In genomic region chr22:41934284-41935014, GRCh38 we compare ENCODE assay signal across 20 cellular contexts. TPM values are rescaled to one million over a fixed set of nuclear protein-coding genes. Genes with fewer than 3 reads are reported as not detected.
A peak's percentile ranks its signal among the peaks of the same experiment; 100 is the strongest.
DNase-seq lines count a peak whose midpoint lies in the region; ATAC-seq, FAIRE-seq and TF ChIP-seq lines count a peak whose summit lies in the region.
"Had no signal": no experiment of that assay in that cellular context is flagged by ENCODE, and none has a peak within 500 bp of the region (broad histone marks: within the 10 kb centered on the region; RNA-seq: fewer than 3 reads in every experiment).

No MANE protein-coding gene starts in this region.

- H3K4me1 ChIP-seq in BLaER1 (peaks cover 100% of the 10 kb centered on the region), GM12878 (ENCODE audit: control insufficient read depth, insufficient read depth, low read length) (peaks cover 81% of the 10 kb centered on the region)

- 91% methylated on average over 17 of the region's 17 CpGs for WGBS in GM12878 (ENCODE audit: insufficient coverage, insufficient replicate concordance, low lambda C conversion rate, missing lambda C conversion rate)

- H3K27me3 Mint-ChIP-seq in type B pancreatic cell, result no peaks in the 10 kb centered on the region
- H3K27me3 Mint-ChIP-seq: activated CD4-positive, alpha-beta T cell treated with anti-CD3 and anti-CD28 coated beads, Interleukin-2, amount 10 ng/mL, durations not matched to agents 7 days and 5 days; stimulated activated naive CD8-positive, alpha-beta T cell treated with anti-CD3 and anti-CD28 coated beads, Interleukin-15, amount 100 ng/mL, for 72 hours had no signal

- no peaks in the 10 kb centered on the region for H3K9me3 Mint-ChIP-seq in type B pancreatic cell
- H3K9me3 Mint-ChIP-seq: activated CD4-positive, alpha-beta T cell treated with anti-CD3 and anti-CD28 coated beads, Interleukin-2, amount 10 ng/mL, durations not matched to agents 7 days and 5 days; activated naive CD4-positive, alpha-beta T cell treated with anti-CD3 and anti-CD28 coated beads for 36 hours; mesothelial cell of epicardium; stimulated activated naive CD8-positive, alpha-beta T cell treated with anti-CD3 and anti-CD28 coated beads, Interleukin-15, amount 100 ng/mL, for 72 hours had no signal

- BruUV-seq in GM12878 (replicated peaks; lab: Mats Ljungman, UMichigan), result no TSS peak

- no peak overlapping the region for H2AFZ ChIP-seq in GM12878 (ENCODE audit: control insufficient read depth, low read depth, low read length)

- no peaks in the 10 kb centered on the region for H3K4me1 Mint-ChIP-seq in type B pancreatic cell (ENCODE audit: unreplicated experiment)
- H3K4me1 Mint-ChIP-seq: mesothelial cell of epicardium had no signal

- no peak for TF ChIP-seq EP300 in GM12878 (IDR thresholded peaks at IDR 0.05; ENCODE audit: borderline replicate concordance in 1 of 2, control insufficient read depth in 1 of 2, low read depth in 2 of 2, low read length in 2 of 2)

- FAIRE-seq in GM12878 (lab: Jason Lieb, UNC), result no peak

- peak overlapping the region; percentile 91 for H3K27ac ChIP-seq in BLaER1
- H3K27ac ChIP-seq in GM12878 (ENCODE audit: control insufficient read depth, insufficient read depth), result peak overlapping the region; percentile 94
- H3K27ac ChIP-seq: coronary artery, upper lobe of left lung had no signal

- H3K27ac Mint-ChIP-seq in type B pancreatic cell, result no peak overlapping the region
- H3K27ac Mint-ChIP-seq: activated CD4-positive, alpha-beta T cell treated with anti-CD3 and anti-CD28 coated beads, Interleukin-2, amount 10 ng/mL, durations not matched to agents 7 days and 5 days; activated naive CD4-positive, alpha-beta T cell treated with anti-CD3 and anti-CD28 coated beads for 36 hours; mesothelial cell of epicardium had no signal

- H3K4me2 ChIP-seq in BLaER1 (peak overlapping the region; percentile 95), GM12878 (ENCODE audit: control insufficient read depth, insufficient read depth) (no peak overlapping the region)

- TF ChIP-seq POLR2A in GM19099 (IDR thresholded peaks at IDR 0.05; ENCODE audit: extremely low read depth, insufficient read length, low read depth) (peak; percentile 15), GM12878 (IDR thresholded peaks at IDR 0.05; ENCODE audit: low read depth, low read length) (no peak; the same call in 1 of the 2 replicates)

- no peaks in the 10 kb centered on the region for H3K36me3 Mint-ChIP-seq in type B pancreatic cell
- H3K36me3 Mint-ChIP-seq: mesothelial cell of epicardium had no signal

- CTCF ChIA-PET in GM12878 (lab: Yijun Ruan, JAX), result interaction anchor here (0.5 to 8.3 kb wide), 4 partner anchors 10 to 237 kb away, joined by 3 to 234 read pairs (median 4); partner anchors contain the start of gene TNFRSF13C

- no peak overlapping the region for H3K4me3 Mint-ChIP-seq in type B pancreatic cell
- H3K4me3 Mint-ChIP-seq: activated CD4-positive, alpha-beta T cell treated with anti-CD3 and anti-CD28 coated beads, Interleukin-2, amount 10 ng/mL, durations not matched to agents 7 days and 5 days; activated naive CD4-positive, alpha-beta T cell treated with anti-CD3 and anti-CD28 coated beads for 36 hours; mesothelial cell of epicardium; stimulated activated naive CD8-positive, alpha-beta T cell treated with anti-CD3 and anti-CD28 coated beads, Interleukin-15, amount 100 ng/mL, for 72 hours had no signal

- TF ChIP-seq CTCF in GM12878 (IDR thresholded peaks at IDR 0.05 in 2 of 3, conservative IDR thresholded peaks at IDR 0.05 in 1 of 3; ENCODE audit: control insufficient read depth in 2 of 3, extremely low read depth in 1 of 3, insufficient read depth in 1 of 3, low read depth in 3 of 3, low read length in 3 of 3) (no peak), type B pancreatic cell (conservative IDR thresholded peaks at IDR 0.05) (no peak)

- POLR2A ChIA-PET in GM12878 (lab: Charles Lee), result interaction anchor here (0.8 to 12.6 kb wide), 4 partner anchors 9 to 72 kb away, joined by 3 to 599 read pairs (median 74); partner anchors contain the start of genes CENPM, SHISA8, SMIM45 and TNFRSF13C

- SMC1A ChIA-PET in GM12878 (lab: Charles Lee; ENCODE audit: uncharacterized antibody, unreplicated experiment), result interaction anchor here (1.5 to 11.9 kb wide), 3 partner anchors 11 to 72 kb away, joined by 4 to 321 read pairs (median 41); partner anchors contain the start of genes CENPM and TNFRSF13C

- DNase-seq in GM12878 (ENCODE audit: low read depth, low spot score), result no peak
- peak; percentile 39 for DNase-seq in islet precursor cell
- no peak for DNase-seq in hepatic stellate cell (ENCODE audit: low spot score)
- DNase-seq in left lobe of liver (ENCODE audit: low spot score), result no peak
- no peak for DNase-seq in NCI-H1417 treated with DMSO at 0.1 percent for 48 hours (lab: John Stamatoyannopoulos, UW)
- no peak for DNase-seq in type B pancreatic cell (ENCODE audit: extremely low spot score, unreplicated experiment)
- DNase-seq: activated CD4-positive, alpha-beta T cell treated with anti-CD3 and anti-CD28 coated beads, Interleukin-2, amount 10 ng/mL, durations not matched to agents 7 days and 5 days; activated naive CD4-positive, alpha-beta T cell treated with anti-CD3 and anti-CD28 coated beads for 36 hours; NCI-H2171 treated with DMSO at 0.1 percent for 48 hours; stimulated activated naive CD8-positive, alpha-beta T cell treated with anti-CD3 and anti-CD28 coated beads, Interleukin-15, amount 100 ng/mL, for 72 hours had no signal

- no peak for TF ChIP-seq RAD21 in GM12878 (IDR thresholded peaks at IDR 0.05; ENCODE audit: insufficient read depth, low read depth, low read length)

- in situ Hi-C loops in GM12878 (cut with MboI), result no loop called here

- H3K79me2 ChIP-seq in GM12878 (ENCODE audit: control insufficient read depth, insufficient read depth, low read length), result peaks cover 19% of the 10 kb centered on the region

- RAD21 ChIA-PET in GM12878 (lab: Charles Lee; ENCODE audit: unreplicated experiment), result interaction anchor here (7.7 to 8.6 kb wide), 2 partner anchors 10 to 15 kb away, joined by 115 to 408 read pairs; partner anchors contain the start of genes CENPM, SMIM45 and TNFRSF13C

- H4K20me1 ChIP-seq in BLaER1, result peaks cover 7% of the 10 kb centered on the region; the same call in 1 of the 2 replicates
- H4K20me1 ChIP-seq in GM12878 (ENCODE audit: control insufficient read depth, insufficient read depth), result no peaks in the 10 kb centered on the region

- H3K9ac ChIP-seq in BLaER1, result peak overlapping the region; percentile 81
- peak overlapping the region; percentile 16; the same call in 1 of the 2 replicates for H3K9ac ChIP-seq in GM12878 (ENCODE audit: control insufficient read depth, insufficient read depth, low read length)

- intact Hi-C loops in GM12878 (cut with micrococcal nuclease; ENCODE audit: unreplicated experiment), result no loop called here

- ATAC-seq in GM12878 (no peak), left lobe of liver (no peak)
- ATAC-seq: SK-N-SH treated with all-trans-retinoic acid at 6 μM for 48 hours; stimulated activated naive CD8-positive, alpha-beta T cell treated with anti-CD3 and anti-CD28 coated beads, Interleukin-15, amount 100 ng/mL, for 72 hours had no signal

- H3K27me3 ChIP-seq in BLaER1, result no peaks in the 10 kb centered on the region
- H3K27me3 ChIP-seq in GM12878 (replicated peaks in 1 of 2; ENCODE audit: control insufficient read depth in 2 of 2, insufficient read depth in 2 of 2, low read length in 1 of 2), result no peaks in the 10 kb centered on the region
- H3K27me3 ChIP-seq: Peyer's patch, upper lobe of left lung had no signal

- H3K9me3 ChIP-seq in BLaER1 (no peaks in the 10 kb centered on the region), GM12878 (replicated peaks; ENCODE audit: control insufficient read depth, insufficient read depth, low read length) (no peaks in the 10 kb centered on the region)
- H3K9me3 ChIP-seq: Peyer's patch, upper lobe of left lung had no signal

- H3K4me3 ChIP-seq in BLaER1, result no peak overlapping the region; the same call in 1 of the 2 replicates
- H3K4me3 ChIP-seq in GM12878, result no peak overlapping the region
- H3K4me3 ChIP-seq: coronary artery, Peyer's patch, upper lobe of left lung had no signal

- H3K36me3 ChIP-seq in BLaER1, result peaks cover 10% of the 10 kb centered on the region; the same call in 1 of the 2 replicates
- peaks cover 5 to 15% of the 10 kb centered on the region in 2 experiments; a peak in 3 of 4 replicates for H3K36me3 ChIP-seq in GM12878 (ENCODE audit: control insufficient read depth in 2 of 2, insufficient read depth in 2 of 2, low read length in 1 of 2)
- H3K36me3 ChIP-seq: Peyer's patch, upper lobe of left lung had no signal

RNA-seq across cellular contexts. Expression of gene TNFRSF13C, which starts 7.8 kb away (rescaled TPM):
- total RNA-seq in GM12878 (2013; cell fraction: nucleolus; rRNA removed), result 79.9 and 82.3 TPM in 2 replicates
- total RNA-seq in GM12878 (2014; rRNA removed) (35.9 and 37.6 TPM in 2 replicates), GM12878 (2014; rRNA removed; fragmentation: Illumina TruSeq; extraction: Trizol) (22.3 and 23.2 TPM in 2 replicates), GM12878 (2021) (90.1 and 91.4 TPM in 2 replicates), left lobe of liver (0.10 TPM), type B pancreatic cell (ENCODE audit: low replicate concordance) (0.79 and 3.4 TPM in 2 replicates)
- polyA plus RNA-seq in GM12878 (2011; ENCODE audit: low read depth), result 30.0 TPM
- polyA plus RNA-seq in GM12878 (2011; rRNA removed) (9.7 and 16.4 TPM in 2 replicates), GM12878 (2014; fragmentation: Illumina TruSeq; extraction: Trizol) (20.6 and 26.9 TPM in 2 replicates), GM12878 (2014; fragmentation: Nextera tagmentation; extraction: Ambion mirVana) (1 to 10 TPM; 6.9 to 9.6 TPM), GM12878 (2014; rRNA removed) (42.3 and 43.0 TPM in 2 replicates), GM12878 (2016; fragmentation: Nextera tagmentation; extraction: Ambion mirVana) (10 to 100 TPM; 26.6 to 30.4 TPM)
- polyA plus RNA-seq in GM12878 (2011; cell fraction: cytosol; rRNA removed), result 18.3 and 19.9 TPM in 2 replicates
- polyA plus RNA-seq in GM12878 (2011; cell fraction: nucleus; rRNA removed), result 43.6 and 44.2 TPM in 2 replicates
- 50.9 and 59.0 TPM in 2 replicates for polyA plus RNA-seq in GM12878 (2012)
- 24.8 and 41.5 TPM in 2 replicates for polyA minus RNA-seq in GM12878 (2011; rRNA and poly(A)+ RNA removed)
- polyA minus RNA-seq in GM12878 (2011; cell fraction: cytosol; rRNA and poly(A)+ RNA removed), result 20.1 and 23.4 TPM in 2 replicates
- polyA minus RNA-seq in GM12878 (2011; cell fraction: nucleus; rRNA and poly(A)+ RNA removed), result 12.0 and 20.7 TPM in 2 replicates

RNA-seq across cellular contexts. Expression of gene CENPM, which starts 12.5 kb away (rescaled TPM):
- total RNA-seq in GM12878 (2013; cell fraction: nucleolus; rRNA removed), result 125 and 139 TPM in 2 replicates
- total RNA-seq in GM12878 (2014; rRNA removed) (145 and 158 TPM in 2 replicates), GM12878 (2014; rRNA removed; fragmentation: Illumina TruSeq; extraction: Trizol) (45.3 and 53.0 TPM in 2 replicates), GM12878 (2021) (81.6 and 84.4 TPM in 2 replicates), left lobe of liver (not detected), type B pancreatic cell (ENCODE audit: low replicate concordance) (12.2 and 29.4 TPM in 2 replicates)
- polyA plus RNA-seq in GM12878 (2011; ENCODE audit: low read depth), result 21.9 TPM
- polyA plus RNA-seq in GM12878 (2011; rRNA removed) (26.6 and 67.9 TPM in 2 replicates), GM12878 (2014; fragmentation: Illumina TruSeq; extraction: Trizol) (9.8 and 38.9 TPM in 2 replicates), GM12878 (2014; fragmentation: Nextera tagmentation; extraction: Ambion mirVana) (10 to 100 TPM; 36.7 to 62.3 TPM), GM12878 (2014; rRNA removed) (126 and 148 TPM in 2 replicates), GM12878 (2016; fragmentation: Nextera tagmentation; extraction: Ambion mirVana) (100 to 1,000 TPM; 177 to 212 TPM)
- 113 and 161 TPM in 2 replicates for polyA plus RNA-seq in GM12878 (2011; cell fraction: cytosol; rRNA removed)
- polyA plus RNA-seq in GM12878 (2011; cell fraction: nucleus; rRNA removed), result 245 and 256 TPM in 2 replicates
- polyA plus RNA-seq in GM12878 (2012), result 42.1 and 48.8 TPM in 2 replicates
- polyA minus RNA-seq in GM12878 (2011; rRNA and poly(A)+ RNA removed), result 70.4 and 125 TPM in 2 replicates
- polyA minus RNA-seq in GM12878 (2011; cell fraction: cytosol; rRNA and poly(A)+ RNA removed), result 28.6 and 42.6 TPM in 2 replicates
- 82.8 and 123 TPM in 2 replicates for polyA minus RNA-seq in GM12878 (2011; cell fraction: nucleus; rRNA and poly(A)+ RNA removed)

RNA-seq across cellular contexts. Expression of gene SHISA8, which starts 19.6 kb away (rescaled TPM):
- total RNA-seq in GM12878 (2013; cell fraction: nucleolus; rRNA removed), result 10.3 and 11.3 TPM in 2 replicates
- 3.6 and 6.8 TPM in 2 replicates for total RNA-seq in GM12878 (2014; rRNA removed)
- total RNA-seq in GM12878 (2014; rRNA removed; fragmentation: Illumina TruSeq; extraction: Trizol), result 0.22 and 0.28 TPM in 2 replicates
- total RNA-seq in GM12878 (2021), result 8.6 and 10.1 TPM in 2 replicates
- polyA plus RNA-seq in GM12878 (2011; ENCODE audit: low read depth), result 0.26 TPM
- 0.06 and 0.08 TPM in 2 replicates for polyA plus RNA-seq in GM12878 (2011; rRNA removed)
- 0.03 and 0.33 TPM in 2 replicates for polyA plus RNA-seq in GM12878 (2011; cell fraction: cytosol; rRNA removed)
- polyA plus RNA-seq in GM12878 (2011; cell fraction: nucleus; rRNA removed), result 2.4 and 3.6 TPM in 2 replicates
- 3.6 and 5.2 TPM in 2 replicates for polyA plus RNA-seq in GM12878 (2012)
- 0.06 TPM in 1 of 2 replicates, not detected in the other for polyA plus RNA-seq in GM12878 (2014; fragmentation: Illumina TruSeq; extraction: Trizol)
- under 1 TPM; 0.13 to 0.40 TPM for polyA plus RNA-seq in GM12878 (2014; fragmentation: Nextera tagmentation; extraction: Ambion mirVana)
- polyA plus RNA-seq in GM12878 (2014; rRNA removed), result 5.9 and 6.5 TPM in 2 replicates
- under 1 TPM; 0.20 to 0.27 TPM for polyA plus RNA-seq in GM12878 (2016; fragmentation: Nextera tagmentation; extraction: Ambion mirVana)
- not detected in 2 replicates for polyA minus RNA-seq in GM12878 (2011; rRNA and poly(A)+ RNA removed)
- not detected in 2 replicates for polyA minus RNA-seq in GM12878 (2011; cell fraction: cytosol; rRNA and poly(A)+ RNA removed)
- polyA minus RNA-seq in GM12878 (2011; cell fraction: nucleus; rRNA and poly(A)+ RNA removed), result 0.29 TPM in 1 of 2 replicates, not detected in the other
- not detected for total RNA-seq in left lobe of liver
- 0.22 and 0.45 TPM in 2 replicates for total RNA-seq in type B pancreatic cell (ENCODE audit: low replicate concordance)
- total RNA-seq: activated CD4-positive, alpha-beta T cell treated with anti-CD3 and anti-CD28 coated beads, Interleukin-2, amount 10 ng/mL, durations not matched to agents 7 days and 5 days; fibroblast of villous mesenchyme; kidney epithelial cell; LHCN-M2; mesothelial cell of epicardium; Peyer's patch had no signal

RNA-seq across cellular contexts. Expression of gene SEPTIN3, which starts 34.8 kb away (rescaled TPM):
- 1.1 and 1.5 TPM in 2 replicates for total RNA-seq in GM12878 (2013; cell fraction: nucleolus; rRNA removed)
- 1.1 and 1.5 TPM in 2 replicates for total RNA-seq in GM12878 (2014; rRNA removed)
- 1.3 and 1.4 TPM in 2 replicates for total RNA-seq in GM12878 (2014; rRNA removed; fragmentation: Illumina TruSeq; extraction: Trizol)
- 1.7 and 1.9 TPM in 2 replicates for total RNA-seq in GM12878 (2021)
- polyA plus RNA-seq in GM12878 (2011; ENCODE audit: low read depth), result 0.22 TPM
- 0.43 and 0.52 TPM in 2 replicates for polyA plus RNA-seq in GM12878 (2011; rRNA removed)
- 0.28 and 0.31 TPM in 2 replicates for polyA plus RNA-seq in GM12878 (2011; cell fraction: cytosol; rRNA removed)
- 0.59 and 0.82 TPM in 2 replicates for polyA plus RNA-seq in GM12878 (2011; cell fraction: nucleus; rRNA removed)
- 0.49 and 1.3 TPM in 2 replicates for polyA plus RNA-seq in GM12878 (2012)
- polyA plus RNA-seq in GM12878 (2014; fragmentation: Illumina TruSeq; extraction: Trizol), result 3.1 TPM in 2 replicates
- polyA plus RNA-seq in GM12878 (2014; fragmentation: Nextera tagmentation; extraction: Ambion mirVana), result under 1 TPM; 0.39 to 0.60 TPM
- 1.5 and 1.8 TPM in 2 replicates for polyA plus RNA-seq in GM12878 (2014; rRNA removed)
- under 1 TPM; 0.05 to 0.15 TPM for polyA plus RNA-seq in GM12878 (2016; fragmentation: Nextera tagmentation; extraction: Ambion mirVana)
- 0.52 and 0.73 TPM in 2 replicates for polyA minus RNA-seq in GM12878 (2011; rRNA and poly(A)+ RNA removed)
- polyA minus RNA-seq in GM12878 (2011; cell fraction: cytosol; rRNA and poly(A)+ RNA removed), result not detected in 2 replicates
- polyA minus RNA-seq in GM12878 (2011; cell fraction: nucleus; rRNA and poly(A)+ RNA removed), result 0.19 and 0.36 TPM in 2 replicates
- not detected for total RNA-seq in left lobe of liver
- total RNA-seq in type B pancreatic cell (ENCODE audit: low replicate concordance), result 3.7 and 16.3 TPM in 2 replicates
- total RNA-seq: LHCN-M2, Peyer's patch had no signal

Comparison
In these comparisons a context has a peak if more than half of its experiments do, and no peak if none do; other contexts are left out.
1. RNA of gene CENPM, which starts 12.5 kb away (total RNA-seq): 45.3 to 158 TPM in GM12878 and 12.2 to 29.4 TPM in type B pancreatic cell; not detected in left lobe of liver (single experiment); every median in the first group is over 10 times any median in the second.